ENCODE assay signal across 13 cellular contexts in genomic region chr14:71532349-71532748, GRCh38.
DNase-seq lines count a peak whose midpoint lies in the region; ATAC-seq and TF ChIP-seq lines count a peak whose summit lies in the region.
"Had no signal": no experiment of that assay in that cellular context is flagged by ENCODE, and none has a peak within 500 bp of the region (broad histone marks: within the 10 kb centered on the region; RNA-seq: fewer than 3 reads in every experiment).

No MANE protein-coding gene starts in this region.

- peaks cover 7 to 8% of the 10 kb centered on the region in 2 donors for H3K4me1 Mint-ChIP-seq in effector memory CD8-positive, alpha-beta T cell (ENCODE audit: low read depth in 2 of 2)

- H3K9me3 ChIP-seq in adipocyte (ENCODE audit: control insufficient read depth, low read length), result no peaks in the 10 kb centered on the region
- H3K9me3 ChIP-seq: esophagus squamous epithelium had no signal

- no peaks in the 10 kb centered on the region for H3K36me3 Mint-ChIP-seq in effector memory CD8-positive, alpha-beta T cell (ENCODE audit: insufficient read depth)

- H3K4me3 ChIP-seq in AG04449 (ENCODE audit: low read depth, low read length), result no peak overlapping the region
- peak overlapping the region; percentile 45 for H3K4me3 ChIP-seq in adipocyte (ENCODE audit: low read length)
- H3K4me3 ChIP-seq in H7 (ENCODE audit: insufficient read depth, low read depth, low read length), result no peak overlapping the region
- H3K4me3 ChIP-seq: esophagus squamous epithelium had no signal

- POLR2A ChIA-PET in AG04449 (lab: Yijun Ruan, JAX), result no interaction called here

- H3K4me3 Mint-ChIP-seq in effector memory CD8-positive, alpha-beta T cell, result no peak overlapping the region
- H3K4me3 Mint-ChIP-seq: B cell had no signal

- H3K27me3 ChIP-seq in adipocyte (replicated peaks; ENCODE audit: control insufficient read depth, insufficient read depth, low read length), result no peaks in the 10 kb centered on the region
- H3K27me3 ChIP-seq in H7 (ENCODE audit: control insufficient read depth, insufficient read depth, low read length), result no peaks in the 10 kb centered on the region
- H3K27me3 ChIP-seq: esophagus squamous epithelium had no signal

- no peak for ATAC-seq in effector memory CD8-positive, alpha-beta T cell (replicated peaks)
- ATAC-seq: activated CD4-positive, CD25-positive, alpha-beta regulatory T cell treated with anti-CD3 and anti-CD28 coated beads, Interleukin-2, amount 50 U/mL, for 24 hours had no signal

- no peak for TF ChIP-seq CTCF in AG04449 (IDR thresholded peaks at IDR 0.05; ENCODE audit: insufficient read depth, low read length, missing control alignments)

- no peak overlapping the region for H3K27ac Mint-ChIP-seq in effector memory CD8-positive, alpha-beta T cell
- H3K27ac Mint-ChIP-seq: B cell had no signal

- DNase-seq in AG04449 (ENCODE audit: low read depth, low spot score), result peak; percentile 36
- DNase-seq in LHCN-M2 (ENCODE audit: low read depth), result peak; percentile 68
- peak; percentile 65 for DNase-seq in adipocyte (ENCODE audit: low read depth)
- DNase-seq in iris pigment epithelial cell (ENCODE audit: low read depth), result peak; percentile 85
- no peak for DNase-seq in effector memory CD8-positive, alpha-beta T cell
- DNase-seq in NCI-H2196 treated with DMSO at 0.1 percent for 48 hours (lab: John Stamatoyannopoulos, UW; ENCODE audit: unreplicated experiment), result no peak
- DNase-seq in H7, result no peak
- DNase-seq in COLO668 (lab: John Stamatoyannopoulos, UW; ENCODE audit: unreplicated experiment), result no peak
- DNase-seq: activated T-cell treated with anti-CD3 and anti-CD28 coated beads, Interleukin-2, amount 50 U/mL, for 1 hour; esophagus squamous epithelium; stimulated activated CD4-positive, alpha-beta T cell treated with anti-CD3 and anti-CD28 coated beads, Interleukin-15, amount 100 ng/mL, for 24 hours had no signal

- peak overlapping the region; percentile 40 for H3K9ac ChIP-seq in adipocyte (ENCODE audit: low read length)

- CTCF ChIA-PET in AG04449 (lab: Yijun Ruan, JAX), result no interaction called here

- no peaks in the 10 kb centered on the region for H3K36me3 ChIP-seq in adipocyte (ENCODE audit: control insufficient read depth, insufficient read depth, low read length, severe bottlenecking)
- H3K36me3 ChIP-seq in H7 (replicated peaks; ENCODE audit: control insufficient read depth, insufficient read depth, low read length), result no peaks in the 10 kb centered on the region

- H3K4me1 ChIP-seq in adipocyte (ENCODE audit: control insufficient read depth, insufficient read depth, low read length), result peaks cover 40% of the 10 kb centered on the region

- no peaks in the 10 kb centered on the region for H3K27me3 Mint-ChIP-seq in effector memory CD8-positive, alpha-beta T cell
- H3K27me3 Mint-ChIP-seq: B cell had no signal

- H3K9me3 Mint-ChIP-seq in effector memory CD8-positive, alpha-beta T cell, result no peaks in the 10 kb centered on the region

Comparison
In these comparisons a context has a peak if more than half of its experiments do, and no peak if none do; other contexts are left out.
1. DNase-seq: peak in AG04449 (single experiment), LHCN-M2 (single experiment), adipocyte (single experiment) and iris pigment epithelial cell (single experiment); none in effector memory CD8-positive, alpha-beta T cell (0 of 3), NCI-H2196 treated with DMSO at 0.1 percent for 48 hours (single experiment), H7 (single experiment) and COLO668 (single experiment).